ENCODE assay signal across 8 cellular contexts in the genomic region with DNA sequence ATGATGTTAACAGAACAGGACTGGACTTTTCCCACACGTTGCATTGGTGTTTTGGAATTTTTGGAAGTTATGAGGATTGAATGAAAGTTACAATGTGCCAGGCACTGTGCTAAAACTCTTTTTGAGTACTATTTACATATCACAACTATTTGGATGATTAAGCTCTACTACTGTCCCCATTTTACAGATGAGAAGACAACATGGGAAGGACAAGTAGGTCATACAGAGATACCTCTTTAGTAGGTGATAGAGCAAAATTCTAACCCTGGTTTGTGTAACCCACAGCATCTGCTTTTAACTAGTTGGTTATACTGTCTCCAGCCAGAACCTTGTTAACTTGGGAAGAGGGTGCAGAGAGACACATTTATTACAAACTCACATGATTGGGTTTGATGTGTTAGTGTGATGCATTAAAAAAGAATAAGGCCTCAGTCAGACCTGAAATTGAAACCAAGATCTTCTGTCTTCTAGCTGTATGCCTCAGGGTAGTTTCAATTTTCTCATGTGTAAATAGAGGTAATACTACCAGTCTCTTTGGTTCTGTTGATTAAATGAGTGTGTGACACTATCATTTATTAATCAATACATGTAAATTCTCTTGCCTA. TPM values are rescaled to one million over a fixed set of nuclear protein-coding genes. Genes with fewer than 3 reads are reported as not detected.
DNase-seq lines count a peak whose midpoint lies in the region; ATAC-seq, FAIRE-seq and TF ChIP-seq lines count a peak whose summit lies in the region.

No MANE protein-coding gene starts in this region.

- H4K91ac ChIP-seq in H1 (replicated peaks; ENCODE audit: insufficient read length, low read length), result no peak overlapping the region

- TF ChIP-seq POLR2A in GM19099 (IDR thresholded peaks at IDR 0.05; ENCODE audit: extremely low read depth, insufficient read length, low read depth) (peak; percentile 6), H1 (IDR thresholded peaks at IDR 0.05; ENCODE audit: control extremely low read depth in 1 of 2, low read depth in 2 of 2, low read length in 2 of 2) (no peak)

- no peaks in the 10 kb centered on the region for H3K27me3 Mint-ChIP-seq in stimulated activated memory B cell treated with anti-CD40 and anti-IgM and Interleukin-4, amounts not matched to agents 10 μg/mL and 1 μg/mL and 100 μg/mL, for 72 hours

- H3K23ac ChIP-seq in H1 (ENCODE audit: insufficient read length), result no peak overlapping the region

- no peaks in the 10 kb centered on the region for H3K9me3 Mint-ChIP-seq in stimulated activated memory B cell treated with anti-CD40 and anti-IgM and Interleukin-4, amounts not matched to agents 10 μg/mL and 1 μg/mL and 100 μg/mL, for 72 hours

- no peak overlapping the region for H2BK12ac ChIP-seq in H1 (ENCODE audit: low read depth, low read length)

- H3K18ac ChIP-seq in H1 (ENCODE audit: extremely low read depth, low read length), result no peak overlapping the region

- no peak overlapping the region for H2BK5ac ChIP-seq in H1 (ENCODE audit: low read depth, low read length)

- H4K20me1 ChIP-seq in H1 (replicated peaks in 1 of 2; ENCODE audit: control insufficient read depth in 1 of 2, insufficient read depth in 2 of 2, low read length in 2 of 2), result peaks cover 0 to 2% of the 10 kb centered on the region in 2 experiments

- no peak for TF ChIP-seq RAD21 in H1 (IDR thresholded peaks at IDR 0.05 in 1 of 2, conservative IDR thresholded peaks at IDR 0.05 in 1 of 2; ENCODE audit: low read depth in 2 of 2, low read length in 2 of 2)

- H3K4me2 ChIP-seq in H1 (ENCODE audit: insufficient read depth in 1 of 2, low read depth in 2 of 2, low read length in 2 of 2), result peak overlapping the region; percentile 53 to 81

- H3K23me2 ChIP-seq in H1 (ENCODE audit: low read depth, low read length), result no peaks in the 10 kb centered on the region

- H2BK15ac ChIP-seq in H1 (ENCODE audit: low read length), result no peak overlapping the region

- WGBS in H1 (ENCODE audit: extremely low coverage in 1 of 2, insufficient coverage in 1 of 2, insufficient read length in 1 of 2, insufficient replicate concordance in 2 of 2, low coverage in 1 of 2, low lambda C conversion rate in 2 of 2, missing lambda C conversion rate in 1 of 2), 2 experiments, result 72% methylated on average over 1 of the region's 1 CpG; no CpG with 5 or more reads in 1 of the 2 experiments

- no peak overlapping the region for H4K5ac ChIP-seq in H1 (ENCODE audit: insufficient read length, low read depth, low read length)

- peaks cover 4% of the 10 kb centered on the region; the same call in 1 of the 2 replicates for H3K79me1 ChIP-seq in H1 (ENCODE audit: low read depth, low read length)

- peaks cover 0 to 6% (median 0%) of the 10 kb centered on the region in 4 experiments; a peak in 4 of 7 replicates for H3K4me1 ChIP-seq in H1 (replicated peaks in 1 of 4; ENCODE audit: control insufficient read depth in 3 of 4, insufficient read depth in 4 of 4, low read length in 3 of 4)

- peaks cover 4 to 48% (median 23%) of the 10 kb centered on the region in 4 experiments; a peak in 6 of 8 replicates for H3K36me3 ChIP-seq in H1 (ENCODE audit: control insufficient read depth in 2 of 4, insufficient read depth in 4 of 4, low read length in 3 of 4)

- no peak overlapping the region for H2AFZ ChIP-seq in H1 (ENCODE audit: low read length)

- DNase-seq in AG04450 (ENCODE audit: low read depth, low spot score) (no peak), H1 (ENCODE audit: low read depth in 1 of 2, low spot score in 2 of 2) (no peak), glomerular visceral epithelial cell (ENCODE audit: extremely low spot score) (no peak), pons (ENCODE audit: low spot score) (no peak), germinal center (ENCODE audit: low spot score) (no peak)

- H2BK120ac ChIP-seq in H1 (replicated peaks; ENCODE audit: low read depth, low read length), result peak overlapping the region; percentile 57

- H3K36me3 Mint-ChIP-seq in stimulated activated memory B cell treated with anti-CD40 and anti-IgM and Interleukin-4, amounts not matched to agents 10 μg/mL and 1 μg/mL and 100 μg/mL, for 72 hours, result peaks cover 8% of the 10 kb centered on the region

- TF ChIP-seq CTCF in AG04450 (IDR thresholded peaks at IDR 0.05; ENCODE audit: low read depth, low read length), result no peak
- no peak for TF ChIP-seq CTCF in H1 (IDR thresholded peaks at IDR 0.05; ENCODE audit: control extremely low read depth in 1 of 3, insufficient read depth in 1 of 3, low read depth in 1 of 3, low read length in 3 of 3)

- no peak overlapping the region for H2AK5ac ChIP-seq in H1 (ENCODE audit: low read depth, low read length)

- TF ChIP-seq EP300 in H1 (IDR thresholded peaks at IDR 0.05; ENCODE audit: borderline replicate concordance in 1 of 2, low read depth in 2 of 2, low read length in 2 of 2), result no peak

- no peaks in the 10 kb centered on the region for H3K9me3 ChIP-seq in AG04450 (ENCODE audit: control insufficient read depth, insufficient read depth, low read length)
- H3K9me3 ChIP-seq in H1 (ENCODE audit: insufficient read depth in 2 of 2, low read depth in 1 of 2, low read length in 1 of 2), result no peaks in the 10 kb centered on the region

- peak overlapping the region in 1 of 4 experiments; percentile 17; a peak in 1 of 7 replicates for H3K9ac ChIP-seq in H1 (replicated peaks in 1 of 4; ENCODE audit: extremely low read depth in 1 of 4, low read depth in 3 of 4, low read length in 3 of 4)

- H3K27me3 ChIP-seq in AG04450 (ENCODE audit: control insufficient read depth, insufficient read depth, low read length) (no peaks in the 10 kb centered on the region), H1 (replicated peaks in 1 of 4; ENCODE audit: control insufficient read depth in 3 of 4, extremely low read depth in 1 of 4, insufficient read depth in 3 of 4, low read length in 3 of 4) (no peaks in the 10 kb centered on the region)

- H3K4me3 ChIP-seq in AG04450 (ENCODE audit: low read depth, low read length) (peak overlapping the region; percentile 57), H1 (ENCODE audit: extremely low read depth in 1 of 4, insufficient read depth in 2 of 4, low read depth in 3 of 4, low read length in 4 of 4) (peak overlapping the region in 3 of 4 experiments; percentile 36 to 82 (median 64); a peak in 4 of 8 replicates)

- H3K56ac ChIP-seq in H1 (replicated peaks; ENCODE audit: insufficient read length, low read depth, low read length), result no peak overlapping the region

- H3K4me1 Mint-ChIP-seq in stimulated activated memory B cell treated with anti-CD40 and anti-IgM and Interleukin-4, amounts not matched to agents 10 μg/mL and 1 μg/mL and 100 μg/mL, for 72 hours, result peaks cover 6% of the 10 kb centered on the region

- peak; percentile 36 for ATAC-seq in HG03439 (IDR thresholded peaks at IDR 0.05; ENCODE audit: unreplicated experiment)
- ATAC-seq in stimulated activated memory B cell treated with anti-CD40 and anti-IgM and Interleukin-4, amounts not matched to agents 10 μg/mL and 1 μg/mL and 100 μg/mL, for 72 hours, result no peak

- no peak overlapping the region for H2BK20ac ChIP-seq in H1 (ENCODE audit: low read length)

- H3K27ac ChIP-seq in AG04450 (ENCODE audit: low read depth, low read length) (no peak overlapping the region), H1 (ENCODE audit: low read depth, low read length) (no peak overlapping the region)

- H4K8ac ChIP-seq in H1 (ENCODE audit: extremely low read depth, insufficient read depth, low read length), result no peak overlapping the region

- no peak overlapping the region for H3K4ac ChIP-seq in H1 (replicated peaks; ENCODE audit: insufficient read length, low read depth, low read length)

- no peak overlapping the region for H3K14ac ChIP-seq in H1 (ENCODE audit: insufficient read length)

- H3K27ac Mint-ChIP-seq in stimulated activated memory B cell treated with anti-CD40 and anti-IgM and Interleukin-4, amounts not matched to agents 10 μg/mL and 1 μg/mL and 100 μg/mL, for 72 hours, result no peak overlapping the region

- no peak for FAIRE-seq in H1 (lab: Jason Lieb, UNC)

- peak overlapping the region; percentile 66 for H3K4me3 Mint-ChIP-seq in stimulated activated memory B cell treated with anti-CD40 and anti-IgM and Interleukin-4, amounts not matched to agents 10 μg/mL and 1 μg/mL and 100 μg/mL, for 72 hours

- POLR2A ChIA-PET in AG04450 (lab: Yijun Ruan, JAX), result interaction anchor here (1.2 kb wide), 1 partner anchor 45 kb away, joined by 3 read pairs; no protein-coding TSS in a partner anchor
- POLR2A ChIA-PET in H1 (lab: Charles Lee; ENCODE audit: partially characterized antibody), result interaction anchor here (0.6 to 2.2 kb wide), 7 partner anchors 11 to 198 kb away, joined by 3 to 12 read pairs (median 4); a partner anchor contains a TSS

- H3K79me2 ChIP-seq in H1 (ENCODE audit: control insufficient read depth in 1 of 2, insufficient read depth in 2 of 2, low read length in 2 of 2), result peaks cover 0 to 36% of the 10 kb centered on the region in 2 experiments; a peak in 3 of 4 replicates

- CTCF ChIA-PET in AG04450 (lab: Charles Lee), result interaction anchor here (0.7 to 4.5 kb wide), 4 partner anchors 13 to 197 kb away, joined by 3 to 41 read pairs (median 28); no protein-coding TSS in a partner anchor
- CTCF ChIA-PET in H1 (lab: Charles Lee; ENCODE audit: partially characterized antibody), result interaction anchor here (0.6 to 1.7 kb wide), 3 partner anchors 30 to 67 kb away, joined by 3 to 6 read pairs (median 6); no protein-coding TSS in a partner anchor

TF ChIP-seq in H1, 55 proteins besides CTCF, POLR2A, EP300 and RAD21 (continues in another document):
- TF ChIP-seq, protein P1, sequence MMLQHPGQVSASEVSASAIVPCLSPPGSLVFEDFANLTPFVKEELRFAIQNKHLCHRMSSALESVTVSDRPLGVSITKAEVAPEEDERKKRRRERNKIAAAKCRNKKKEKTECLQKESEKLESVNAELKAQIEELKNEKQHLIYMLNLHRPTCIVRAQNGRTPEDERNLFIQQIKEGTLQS (IDR thresholded peaks at IDR 0.05; ENCODE audit: insufficient read depth, low read depth, low read length), result no peak
- TF ChIP-seq SIN3A (conservative IDR thresholded peaks at IDR 0.05 in 1 of 2, IDR thresholded peaks at IDR 0.05 in 1 of 2; ENCODE audit: low read depth in 1 of 2, low read length in 2 of 2) (no peak), RFX5 (IDR thresholded peaks at IDR 0.05; ENCODE audit: borderline replicate concordance, low read depth, low read length) (no peak)

RNA-seq across cellular contexts. Expression of a gene that starts 1.4 kb away (rescaled TPM):
- polyA plus RNA-seq in AG04450 (2011; rRNA removed), result 174 and 183 TPM in 2 replicates
- 166 and 267 TPM in 2 replicates for polyA minus RNA-seq in AG04450 (2011; rRNA and poly(A)+ RNA removed)
- total RNA-seq in H1 (2021; fragmentation: NEBNext Ultra II Directional; extraction: Animal tissue kit (Norgen Biotek cat#: 25700)), result 184 and 194 TPM in 2 replicates
- 347 and 382 TPM in 2 replicates for polyA plus RNA-seq in H1 (2011; rRNA removed)
- polyA plus RNA-seq in H1 (2011; cell fraction: cytosol; rRNA removed), result 324 TPM
- 202 TPM for polyA plus RNA-seq in H1 (2011; cell fraction: nucleus; rRNA removed)
- 215 to 321 TPM (median 290 TPM) in 4 replicates for polyA plus RNA-seq in H1 (2012, experiment 1 of 2)
- polyA plus RNA-seq in H1 (2012, experiment 2 of 2), result 4,354 TPM
- polyA plus RNA-seq in H1 (2013, experiment 1 of 2), result 620 TPM
- 616 TPM for polyA plus RNA-seq in H1 (2013, experiment 2 of 2)
- polyA minus RNA-seq in H1 (2011; rRNA and poly(A)+ RNA removed), result 94.4 and 113 TPM in 2 replicates
- 161 TPM for polyA minus RNA-seq in H1 (2011; cell fraction: cytosol; rRNA and poly(A)+ RNA removed)
- 78.7 TPM for polyA minus RNA-seq in H1 (2011; cell fraction: nucleus; rRNA and poly(A)+ RNA removed)
